Comparison of ENCODE assay signal across 1 cellular context in genomic region chr18:48153641-48154481, GRCh38.
TF ChIP-seq lines count a peak whose summit lies in the region.

No MANE protein-coding gene starts in this region.

TF ChIP-seq in HepG2, 621 proteins besides CTCF, POLR2A, EP300 and RAD21 (continued from another document):
- TF ChIP-seq ZNF687 (CRISPR knock-in tag; IDR thresholded peaks at IDR 0.05) (peak; percentile 64), HNF4A (CRISPR knock-in tag; IDR thresholded peaks at IDR 0.05) (peak; percentile 92), TBL1XR1 (IDR thresholded peaks at IDR 0.05; ENCODE audit: borderline replicate concordance, low read length, partially characterized antibody) (peak; percentile 55), NR2F6 (IDR thresholded peaks at IDR 0.05) (peak; percentile 80), NR2F6 (CRISPR knock-in tag; IDR thresholded peaks at IDR 0.05) (peak; percentile 87), PAX8 (CRISPR knock-in tag; IDR thresholded peaks at IDR 0.05; ENCODE audit: borderline replicate concordance) (0 out of 2 replicates have a peak, but pooled peaks have one; percentile 44), RCOR2 (CRISPR knock-in tag; IDR thresholded peaks at IDR 0.05) (0 out of 2 replicates have a peak, but pooled peaks have one; percentile 34), KLF13 (CRISPR knock-in tag; IDR thresholded peaks at IDR 0.05) (0 out of 2 replicates have a peak, but pooled peaks have one; percentile 60), FOXC1 (CRISPR knock-in tag; IDR thresholded peaks at IDR 0.05; ENCODE audit: borderline replicate concordance) (0 out of 2 replicates have a peak, but pooled peaks have one; percentile 31), RXRA (CRISPR knock-in tag; IDR thresholded peaks at IDR 0.05) (peak; percentile 72), ZNF292 (CRISPR knock-in tag; IDR thresholded peaks at IDR 0.05; ENCODE audit: borderline replicate concordance, low read depth) (peak; percentile 87; the same call in 1 of the 2 replicates), CENPX (CRISPR knock-in tag; IDR thresholded peaks at IDR 0.05) (no peak), MEF2D (CRISPR knock-in tag; IDR thresholded peaks at IDR 0.05) (0 out of 2 replicates have a peak, but pooled peaks have one; percentile 22), ZKSCAN8 (CRISPR knock-in tag; IDR thresholded peaks at IDR 0.05; ENCODE audit: borderline replicate concordance) (no peak), RFXANK (CRISPR knock-in tag; IDR thresholded peaks at IDR 0.05) (no peak), TARDBP (CRISPR knock-in tag; IDR thresholded peaks at IDR 0.05) (0 out of 2 replicates have a peak, but pooled peaks have one; percentile 62), SAP130 (CRISPR knock-in tag; IDR thresholded peaks at IDR 0.05; ENCODE audit: low read depth) (peak; percentile 38; the same call in 1 of the 2 replicates), SOX6 (IDR thresholded peaks at IDR 0.05) (no peak), SOX6 (CRISPR knock-in tag; IDR thresholded peaks at IDR 0.05) (peak; percentile 56; the same call in 1 of the 2 replicates), NRL (CRISPR knock-in tag; IDR thresholded peaks at IDR 0.05; ENCODE audit: borderline replicate concordance) (0 out of 2 replicates have a peak, but pooled peaks have one; percentile 26), TFAP4 (IDR thresholded peaks at IDR 0.05; ENCODE audit: borderline replicate concordance, low read depth) (peak; percentile 84; the same call in 1 of the 2 replicates), ZBTB40 (IDR thresholded peaks at IDR 0.05) (no peak), ZBTB40 (CRISPR knock-in tag; IDR thresholded peaks at IDR 0.05) (peak; percentile 36; the same call in 1 of the 2 replicates), DRAP1 (CRISPR knock-in tag; IDR thresholded peaks at IDR 0.05) (0 out of 2 replicates have a peak, but pooled peaks have one; percentile 16), ZFP91 (CRISPR knock-in tag; IDR thresholded peaks at IDR 0.05; ENCODE audit: borderline replicate concordance) (peak; percentile 34; the same call in 1 of the 2 replicates), ZNF644 (CRISPR knock-in tag; IDR thresholded peaks at IDR 0.05; ENCODE audit: low read depth) (peak; percentile 83), ZMYM4 (CRISPR knock-in tag; IDR thresholded peaks at IDR 0.05) (peak; percentile 74), EED (CRISPR knock-in tag; IDR thresholded peaks at IDR 0.05) (peak; percentile 68; the same call in 1 of the 2 replicates), TFDP2 (CRISPR knock-in tag; IDR thresholded peaks at IDR 0.05) (no peak), HIVEP1 (CRISPR knock-in tag; IDR thresholded peaks at IDR 0.05) (peak; percentile 64; the same call in 1 of the 2 replicates), TEAD3 (CRISPR knock-in tag; optimal IDR thresholded peaks at IDR 0.05; ENCODE audit: borderline replicate concordance) (peak; percentile 69), SCMH1 (CRISPR knock-in tag; IDR thresholded peaks at IDR 0.05; ENCODE audit: borderline replicate concordance) (no peak), MAFK (conservative IDR thresholded peaks at IDR 0.05 in 1 of 2, IDR thresholded peaks at IDR 0.05 in 1 of 2; ENCODE audit: low read length in 2 of 2) (no peak), HNRNPL (IDR thresholded peaks at IDR 0.05; ENCODE audit: low read depth, low read length) (0 out of 2 replicates have a peak, but pooled peaks have one; percentile 39), ELF3 (CRISPR knock-in tag; IDR thresholded peaks at IDR 0.05) (peak; percentile 66), CEBPZ (IDR thresholded peaks at IDR 0.05; ENCODE audit: low read length) (no peak), ZNF772 (CRISPR knock-in tag; IDR thresholded peaks at IDR 0.05) (peak; percentile 74)
